In the genomic region with DNA sequence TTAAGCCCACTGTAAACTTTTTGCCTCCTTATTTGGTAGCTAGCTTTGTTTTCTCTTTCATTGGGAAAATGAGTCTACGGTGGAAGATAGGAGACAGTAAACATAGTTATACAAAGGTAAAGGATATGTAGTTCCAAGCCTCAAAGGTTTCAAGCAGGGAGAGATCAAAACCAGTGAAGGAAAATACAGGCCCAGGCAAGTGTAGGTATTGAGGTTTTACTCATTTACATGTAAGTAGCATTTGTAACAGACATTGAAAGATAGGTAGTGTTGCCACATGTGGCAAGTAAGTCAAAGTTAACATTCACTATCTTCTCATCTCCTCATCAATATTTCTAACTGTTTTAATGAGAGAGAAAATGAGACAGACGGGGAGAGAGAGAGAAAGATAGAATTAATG, we compare ENCODE assay signal across 18 cellular contexts.
"Had no signal": no experiment of that assay in that cellular context is flagged by ENCODE, and none has a peak within 500 bp of the region (broad histone marks: within the 10 kb centered on the region; RNA-seq: fewer than 3 reads in every experiment).

No MANE protein-coding gene starts in this region.

- H3K36me3 ChIP-seq: MG63 had no signal

- FAIRE-seq: RCC 7860 had no signal

- H3K4me3 ChIP-seq: MG63 had no signal

- DNase-seq: KBM-7, MG63, NCI-H1092, NCI-H1105 treated with DMSO at 0.1 percent for 48 hours, NCI-H1417 treated with DMSO at 0.1 percent for 48 hours, NCI-H146, NCI-H1694 treated with DMSO at 0.1 percent for 48 hours, NCI-H1930, NCI-H2081, NCI-H2107, NCI-H2227 treated with DMSO at 0.1 percent for 48 hours, NCI-H524, NCI-H69, NCI-H774, Right ventricle myocardium superior, RPMI8226, SK-N-SH had no signal

- H3K27me3 ChIP-seq: MG63 had no signal
